ENCODE assay signal across 8 cellular contexts in the genomic region with DNA sequence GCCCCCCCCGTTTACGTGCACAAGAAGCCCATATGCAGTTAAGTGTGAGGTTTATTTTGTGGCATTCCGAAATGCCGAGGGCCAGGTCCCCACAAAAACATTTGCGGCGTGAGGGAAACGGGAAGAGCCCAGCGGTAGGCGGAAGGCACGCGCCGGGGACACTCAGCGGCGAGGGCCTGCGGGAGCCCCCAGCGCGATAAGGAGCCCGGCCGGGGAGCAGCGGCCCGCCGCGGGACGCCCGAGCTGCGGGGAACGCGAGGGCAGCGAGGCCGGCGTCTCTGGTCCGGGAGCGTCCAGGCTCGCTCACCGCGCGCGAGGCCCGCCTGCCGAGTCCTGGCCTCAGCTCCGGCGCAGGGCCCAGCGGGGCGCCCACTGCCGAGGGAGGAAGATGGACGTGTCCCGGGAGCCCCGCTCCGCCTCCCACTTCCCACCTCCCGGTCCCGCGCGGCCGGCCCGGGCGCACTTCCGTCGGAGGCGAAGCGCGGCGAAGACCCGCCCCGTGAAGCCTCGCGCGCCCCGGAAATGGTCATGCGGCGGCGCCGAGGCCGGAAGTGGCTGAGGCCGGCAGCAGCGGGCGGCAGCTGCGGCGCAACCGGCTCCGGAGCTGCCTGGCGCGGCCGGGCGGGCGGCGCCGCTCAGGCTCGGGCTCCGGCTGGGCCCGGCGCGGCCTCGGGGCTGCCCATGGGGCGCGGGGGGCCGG. TPM values are rescaled to one million over a fixed set of nuclear protein-coding genes. Genes with fewer than 3 reads are reported as not detected.
A peak's percentile ranks its signal among the peaks of the same experiment; 100 is the strongest.
DNase-seq lines count a peak whose midpoint lies in the region; ATAC-seq and TF ChIP-seq lines count a peak whose summit lies in the region.

TRAPPC10 (plus strand) TSS at position 536 of the 700 bp plus-strand sequence. CDS start 185 bp downstream, outside the sequence.

- H3K4me1 ChIP-seq in psoas muscle: peaks cover 34% of the 10 kb centered on the region

- WGBS in psoas muscle, 3 donors: 0% methylated on average over 49 to 95 of the region's 96 CpGs

- H3K4me3 ChIP-seq in GM12864 (ENCODE audit: low read depth, low read length): peak within 1 kb of the TSS; percentile 96
- peak within 1 kb of the TSS; percentile 99 for H3K4me3 ChIP-seq in psoas muscle

- H3K27ac ChIP-seq in angular gyrus (ENCODE audit: low read depth, low read length): peak within 1 kb of the TSS; percentile 86
- H3K27ac ChIP-seq in psoas muscle: peak within 1 kb of the TSS; percentile 98

- peak; percentile 63 for ATAC-seq in HG02588 (IDR thresholded peaks at IDR 0.05; ENCODE audit: unreplicated experiment)
- peak; percentile 94 for ATAC-seq in left ventricle myocardium superior
- peak; percentile 92 to 95 (median 92) for ATAC-seq in psoas muscle

- H3K27me3 ChIP-seq in psoas muscle (ENCODE audit: insufficient read depth in 3 of 3, low read length in 2 of 3): no peaks in the 10 kb centered on the region

- DNase-seq in GM12864 (ENCODE audit: low read depth): no peak
- DNase-seq in NCI-H1105 treated with DMSO at 0.1 percent for 48 hours (lab: John Stamatoyannopoulos, UW): peak; percentile 71
- DNase-seq in T-helper 2 cell: peak; percentile 60 to 92 (median 69)
- DNase-seq in left ventricle myocardium superior: peak; percentile 93
- peak; percentile 87 to 92 for DNase-seq in psoas muscle
- DNase-seq in ureter (ENCODE audit: low spot score): peak; percentile 82

- no peaks in the 10 kb centered on the region for H3K36me3 ChIP-seq in psoas muscle (ENCODE audit: insufficient read depth in 1 of 2, low read depth in 1 of 2)

- intact Hi-C loops in left ventricle myocardium superior (cut with micrococcal nuclease) (no loop called here), psoas muscle (cut with DNase I) (loop anchor here (5.0 kb wide), 1 partner anchor 40 kb away; no protein-coding TSS in a partner anchor)

- TF ChIP-seq CTCF in GM12864 (IDR thresholded peaks at IDR 0.05; ENCODE audit: low read depth, low read length, missing control alignments) (no peak), psoas muscle (IDR thresholded peaks at IDR 0.05) (no peak)

- H3K9me3 ChIP-seq in psoas muscle: no peaks in the 10 kb centered on the region

RNA-seq across cellular contexts. Expression of gene TRAPPC10, which starts in this region (rescaled TPM):
- total RNA-seq in left ventricle myocardium superior (17.5 TPM), psoas muscle (10 to 100 TPM; 13.3 to 22.2 (median 20.4) TPM), ureter (48.3 TPM)
- 10 to 100 TPM in 1 of 3 donors, 1 to 10 TPM in 2; 6.4 to 21.4 (median 8.5) TPM for polyA plus RNA-seq in psoas muscle
